In genomic region chr1:42788021-42788420, GRCh38 we compare ENCODE assay signal across 20 cellular contexts. TPM values are rescaled to one million over a fixed set of nuclear protein-coding genes. Genes with fewer than 3 reads are reported as not detected.
DNase-seq lines count a peak whose midpoint lies in the region; ATAC-seq and TF ChIP-seq lines count a peak whose summit lies in the region.
"Had no signal": no experiment of that assay in that cellular context is flagged by ENCODE, and none has a peak within 500 bp of the region (broad histone marks: within the 10 kb centered on the region; RNA-seq: fewer than 3 reads in every experiment).

No MANE protein-coding gene starts in this region.

- H3K27ac Mint-ChIP-seq in activated CD4-positive, alpha-beta T cell treated with anti-CD3 and anti-CD28 coated beads, Interleukin-2, amount 10 ng/mL, durations not matched to agents 7 days and 5 days = peak overlapping the region; percentile 47
- H3K27ac Mint-ChIP-seq in activated CD4-positive, alpha-beta T cell treated with anti-CD3 and anti-CD28 coated beads for 36 hours = no peak overlapping the region
- H3K27ac Mint-ChIP-seq in nephron progenitor cell = peak overlapping the region; percentile 45
- H3K27ac Mint-ChIP-seq in activated CD4-positive, alpha-beta memory T cell treated with anti-CD3 and anti-CD28 coated beads for 36 hours = no peak overlapping the region
- H3K27ac Mint-ChIP-seq: H9 had no signal

- ATAC-seq in activated CD4-positive, alpha-beta T cell treated with anti-CD3 and anti-CD28 coated beads for 36 hours = no peak
- no peak for ATAC-seq in HG02763 (IDR thresholded peaks at IDR 0.05; ENCODE audit: unreplicated experiment)
- ATAC-seq: A549 had no signal

- CTCF ChIA-PET in activated CD4-positive, alpha-beta T cell treated with anti-CD3 and anti-CD28 coated beads, Interleukin-2, amount 10 ng/mL, durations not matched to agents 7 days and 5 days (lab: Charles Lee) = interaction anchor here (0.7 to 0.9 kb wide), 2 partner anchors 10 to 11 kb away, joined by 3 read pairs; no protein-coding TSS in a partner anchor
- CTCF ChIA-PET in activated CD4-positive, alpha-beta T cell treated with anti-CD3 and anti-CD28 coated beads for 36 hours (lab: Charles Lee) = no interaction called here
- CTCF ChIA-PET in activated CD4-positive, alpha-beta memory T cell treated with anti-CD3 and anti-CD28 coated beads for 36 hours (lab: Charles Lee) = no interaction called here

- TF ChIP-seq CTCF in WERI-Rb-1 (IDR thresholded peaks at IDR 0.05; ENCODE audit: low read depth, low read length) (no peak), nephron progenitor cell (IDR thresholded peaks at IDR 0.05) (no peak), BE2C (IDR thresholded peaks at IDR 0.05; ENCODE audit: low read depth, low read length) (no peak)

- peaks cover 21% of the 10 kb centered on the region for H3K4me1 Mint-ChIP-seq in activated CD4-positive, alpha-beta T cell treated with anti-CD3 and anti-CD28 coated beads, Interleukin-2, amount 10 ng/mL, durations not matched to agents 7 days and 5 days
- peaks cover 10% of the 10 kb centered on the region for H3K4me1 Mint-ChIP-seq in activated CD4-positive, alpha-beta T cell treated with anti-CD3 and anti-CD28 coated beads for 36 hours
- peaks cover 10% of the 10 kb centered on the region for H3K4me1 Mint-ChIP-seq in nephron progenitor cell
- peaks cover 10% of the 10 kb centered on the region for H3K4me1 Mint-ChIP-seq in activated CD4-positive, alpha-beta memory T cell treated with anti-CD3 and anti-CD28 coated beads for 36 hours (ENCODE audit: low read depth)

- H3K36me3 ChIP-seq in WERI-Rb-1 (peaks cover 15% of the 10 kb centered on the region), BE2C (no peaks in the 10 kb centered on the region)

- DNase-seq in activated CD4-positive, alpha-beta T cell treated with anti-CD3 and anti-CD28 coated beads, Interleukin-2, amount 10 ng/mL, durations not matched to agents 7 days and 5 days = no peak
- DNase-seq in activated CD4-positive, alpha-beta T cell treated with anti-CD3 and anti-CD28 coated beads for 36 hours = no peak
- DNase-seq in WERI-Rb-1 (peak; percentile 74), nephron progenitor cell (no peak), T-helper 2 cell (no peak), BE2C (no peak)
- DNase-seq in activated CD4-positive, alpha-beta memory T cell treated with anti-CD3 and anti-CD28 coated beads for 36 hours = no peak
- DNase-seq: AML-193; CD4-positive, alpha-beta memory T cell; DMS79 treated with DMSO at 0.1 percent for 48 hours; GF-D8; H9; IMR-90 had no signal

- H3K9me3 Mint-ChIP-seq in activated CD4-positive, alpha-beta T cell treated with anti-CD3 and anti-CD28 coated beads, Interleukin-2, amount 10 ng/mL, durations not matched to agents 7 days and 5 days = no peaks in the 10 kb centered on the region
- no peaks in the 10 kb centered on the region for H3K9me3 Mint-ChIP-seq in activated CD4-positive, alpha-beta T cell treated with anti-CD3 and anti-CD28 coated beads for 36 hours (ENCODE audit: low read depth)
- H3K9me3 Mint-ChIP-seq in nephron progenitor cell = no peaks in the 10 kb centered on the region
- H3K9me3 Mint-ChIP-seq in activated CD4-positive, alpha-beta memory T cell treated with anti-CD3 and anti-CD28 coated beads for 36 hours = no peaks in the 10 kb centered on the region
- H3K9me3 Mint-ChIP-seq: CD4-positive, alpha-beta memory T cell; H9 had no signal

- H3K27me3 Mint-ChIP-seq in activated CD4-positive, alpha-beta T cell treated with anti-CD3 and anti-CD28 coated beads, Interleukin-2, amount 10 ng/mL, durations not matched to agents 7 days and 5 days = no peaks in the 10 kb centered on the region
- H3K27me3 Mint-ChIP-seq in activated CD4-positive, alpha-beta T cell treated with anti-CD3 and anti-CD28 coated beads for 36 hours = no peaks in the 10 kb centered on the region
- H3K27me3 Mint-ChIP-seq in nephron progenitor cell (ENCODE audit: low read depth, poor library complexity) = no peaks in the 10 kb centered on the region
- H3K27me3 Mint-ChIP-seq in activated CD4-positive, alpha-beta memory T cell treated with anti-CD3 and anti-CD28 coated beads for 36 hours = no peaks in the 10 kb centered on the region
- H3K27me3 Mint-ChIP-seq: CD4-positive, alpha-beta memory T cell had no signal

- H3K27ac ChIP-seq in WERI-Rb-1 = peak overlapping the region; percentile 74
- H3K27ac ChIP-seq: 22Rv1, A549, BLaER1, HL-60 had no signal

- no peak overlapping the region for H3K4me3 Mint-ChIP-seq in activated CD4-positive, alpha-beta T cell treated with anti-CD3 and anti-CD28 coated beads, Interleukin-2, amount 10 ng/mL, durations not matched to agents 7 days and 5 days
- H3K4me3 Mint-ChIP-seq in activated CD4-positive, alpha-beta T cell treated with anti-CD3 and anti-CD28 coated beads for 36 hours = no peak overlapping the region
- H3K4me3 Mint-ChIP-seq in nephron progenitor cell = no peak overlapping the region
- no peak overlapping the region for H3K4me3 Mint-ChIP-seq in activated CD4-positive, alpha-beta memory T cell treated with anti-CD3 and anti-CD28 coated beads for 36 hours
- H3K4me3 Mint-ChIP-seq: CD14-positive monocyte, H9 had no signal

- no peaks in the 10 kb centered on the region for H3K4me1 ChIP-seq in BE2C
- H3K4me1 ChIP-seq: A549 had no signal

- no peaks in the 10 kb centered on the region for H3K9me3 ChIP-seq in WERI-Rb-1 (ENCODE audit: severe bottlenecking)
- H3K9me3 ChIP-seq in BE2C = no peaks in the 10 kb centered on the region
- H3K9me3 ChIP-seq: A549, BLaER1 had no signal

- H3K27me3 ChIP-seq in WERI-Rb-1 (ENCODE audit: insufficient read depth, low read depth, severe bottlenecking) (no peaks in the 10 kb centered on the region), BE2C (no peaks in the 10 kb centered on the region)
- H3K27me3 ChIP-seq: BLaER1 had no signal

- POLR2A ChIA-PET in activated CD4-positive, alpha-beta T cell treated with anti-CD3 and anti-CD28 coated beads, Interleukin-2, amount 10 ng/mL, durations not matched to agents 7 days and 5 days (lab: Charles Lee) = no interaction called here
- POLR2A ChIA-PET in activated CD4-positive, alpha-beta T cell treated with anti-CD3 and anti-CD28 coated beads for 36 hours (lab: Charles Lee) = no interaction called here
- POLR2A ChIA-PET in activated CD4-positive, alpha-beta memory T cell treated with anti-CD3 and anti-CD28 coated beads for 36 hours (lab: Charles Lee) = no interaction called here

- H3K36me3 Mint-ChIP-seq in activated CD4-positive, alpha-beta T cell treated with anti-CD3 and anti-CD28 coated beads, Interleukin-2, amount 10 ng/mL, durations not matched to agents 7 days and 5 days (ENCODE audit: low read depth) = peaks cover 3% of the 10 kb centered on the region
- peaks cover 7% of the 10 kb centered on the region for H3K36me3 Mint-ChIP-seq in activated CD4-positive, alpha-beta T cell treated with anti-CD3 and anti-CD28 coated beads for 36 hours (ENCODE audit: low read depth)
- H3K36me3 Mint-ChIP-seq in nephron progenitor cell (ENCODE audit: low read depth) = peaks cover 17% of the 10 kb centered on the region
- H3K36me3 Mint-ChIP-seq in activated CD4-positive, alpha-beta memory T cell treated with anti-CD3 and anti-CD28 coated beads for 36 hours = no peaks in the 10 kb centered on the region

- intact Hi-C loops in activated CD4-positive, alpha-beta T cell treated with anti-CD3 and anti-CD28 coated beads for 36 hours (cut with DNase I, micrococcal nuclease) = no loop called here
- intact Hi-C loops in activated CD4-positive, alpha-beta memory T cell treated with anti-CD3 and anti-CD28 coated beads for 36 hours (cut with micrococcal nuclease) = no loop called here

- H3K4me3 ChIP-seq in WERI-Rb-1 (ENCODE audit: low read depth, low read length) = no peak overlapping the region
- H3K4me3 ChIP-seq in BE2C (ENCODE audit: low read depth, low read length) = no peak overlapping the region
- H3K4me3 ChIP-seq: A549, BLaER1 had no signal

RNA-seq across cellular contexts. Expression of gene TMEM269, which starts 3.2 kb away (rescaled TPM):
- total RNA-seq in activated CD4-positive, alpha-beta T cell treated with anti-CD3 and anti-CD28 coated beads, Interleukin-2, amount 10 ng/mL, durations not matched to agents 7 days and 5 days = under 1 TPM; 0.21 to 0.25 TPM
- total RNA-seq in activated CD4-positive, alpha-beta T cell treated with anti-CD3 and anti-CD28 coated beads for 36 hours = under 1 TPM; 0.19 to 0.48 TPM
- under 1 TPM; 0.15 to 0.33 TPM for total RNA-seq in activated CD4-positive, alpha-beta memory T cell treated with anti-CD3 and anti-CD28 coated beads for 36 hours
- 0.96 TPM for polyA plus RNA-seq in BE2C (2012; ENCODE audit: insufficient read depth, insufficient read length, low read depth)
- total RNA-seq: HT1080, IMR-90 had no signal
- polyA plus RNA-seq: CD14-positive monocyte; CD4-positive, alpha-beta memory T cell; IMR-90 had no signal

RNA-seq across cellular contexts. Expression of gene C1orf50, which starts 21.0 kb away (rescaled TPM):
- 1 to 10 TPM; 7.0 to 9.4 TPM for total RNA-seq in activated CD4-positive, alpha-beta T cell treated with anti-CD3 and anti-CD28 coated beads, Interleukin-2, amount 10 ng/mL, durations not matched to agents 7 days and 5 days
- 1 to 10 TPM; 4.0 to 8.0 TPM for total RNA-seq in activated CD4-positive, alpha-beta T cell treated with anti-CD3 and anti-CD28 coated beads for 36 hours
- 1 to 10 TPM; 5.6 to 7.6 TPM for total RNA-seq in activated CD4-positive, alpha-beta memory T cell treated with anti-CD3 and anti-CD28 coated beads for 36 hours
- polyA plus RNA-seq in BE2C (2012; ENCODE audit: insufficient read depth, insufficient read length, low read depth) = 1.7 TPM

RNA-seq across cellular contexts. Expression of gene P3H1, which starts 21.2 kb away (rescaled TPM):
- total RNA-seq in activated CD4-positive, alpha-beta T cell treated with anti-CD3 and anti-CD28 coated beads, Interleukin-2, amount 10 ng/mL, durations not matched to agents 7 days and 5 days = 10 to 100 TPM; 39.7 to 41.5 TPM
- total RNA-seq in activated CD4-positive, alpha-beta T cell treated with anti-CD3 and anti-CD28 coated beads for 36 hours = 10 to 100 TPM; 24.3 to 28.8 TPM
- total RNA-seq in activated CD4-positive, alpha-beta memory T cell treated with anti-CD3 and anti-CD28 coated beads for 36 hours = 10 to 100 TPM; 32.0 to 34.8 TPM
- polyA plus RNA-seq in BE2C (2012; ENCODE audit: insufficient read depth, insufficient read length, low read depth) = 49.6 TPM

RNA-seq across cellular contexts. Expression of gene ERMAP, which starts 28.9 kb away (rescaled TPM):
- total RNA-seq in activated CD4-positive, alpha-beta T cell treated with anti-CD3 and anti-CD28 coated beads, Interleukin-2, amount 10 ng/mL, durations not matched to agents 7 days and 5 days = 1 to 10 TPM; 7.7 to 7.8 TPM
- 1 to 10 TPM; 4.5 to 6.4 TPM for total RNA-seq in activated CD4-positive, alpha-beta T cell treated with anti-CD3 and anti-CD28 coated beads for 36 hours
- total RNA-seq in activated CD4-positive, alpha-beta memory T cell treated with anti-CD3 and anti-CD28 coated beads for 36 hours = 1 to 10 TPM; 3.4 to 4.5 TPM
- polyA plus RNA-seq in BE2C (2012; ENCODE audit: insufficient read depth, insufficient read length, low read depth) = 1.8 TPM

RNA-seq across cellular contexts. Expression of gene SVBP, which starts 29.2 kb away (rescaled TPM):
- total RNA-seq in activated CD4-positive, alpha-beta T cell treated with anti-CD3 and anti-CD28 coated beads, Interleukin-2, amount 10 ng/mL, durations not matched to agents 7 days and 5 days = 10 to 100 TPM; 19.8 to 20.6 TPM
- total RNA-seq in activated CD4-positive, alpha-beta T cell treated with anti-CD3 and anti-CD28 coated beads for 36 hours = 10 to 100 TPM; 14.5 to 14.6 TPM
- total RNA-seq in activated CD4-positive, alpha-beta memory T cell treated with anti-CD3 and anti-CD28 coated beads for 36 hours = 10 to 100 TPM; 16.8 to 18.8 TPM
- 9.5 TPM for polyA plus RNA-seq in BE2C (2012; ENCODE audit: insufficient read depth, insufficient read length, low read depth)

Comparison
In these comparisons a context has a peak if more than half of its experiments do, and no peak if none do; other contexts are left out.
1. H3K27ac Mint-ChIP-seq: peak in activated CD4-positive, alpha-beta T cell treated with anti-CD3 and anti-CD28 coated beads, Interleukin-2, amount 10 ng/mL, durations not matched to agents 7 days and 5 days (single experiment) and nephron progenitor cell (single experiment); none in activated CD4-positive, alpha-beta T cell treated with anti-CD3 and anti-CD28 coated beads for 36 hours (single experiment) and activated CD4-positive, alpha-beta memory T cell treated with anti-CD3 and anti-CD28 coated beads for 36 hours (single experiment).